ENCODE assay signal across 8 cellular contexts in genomic region chr15:74995182-74995778, GRCh38. TPM values are rescaled to one million over a fixed set of nuclear protein-coding genes. Genes with fewer than 3 reads are reported as not detected.
A peak's percentile ranks its signal among the peaks of the same experiment; 100 is the strongest.
DNase-seq lines count a peak whose midpoint lies in the region; ATAC-seq and FAIRE-seq lines count a peak whose summit lies in the region.

Gene SCAMP5 (plus strand): TSS chr15:74995563. CDS start chr15:75011840, 16,277 bp downstream.

- peak; percentile 64 for ATAC-seq in HG03520 (IDR thresholded peaks at IDR 0.05; ENCODE audit: unreplicated experiment)
- ATAC-seq in left colon: peak; percentile 88
- no peak for ATAC-seq in GM21390 (IDR thresholded peaks at IDR 0.05; ENCODE audit: unreplicated experiment)

- no peaks in the 10 kb centered on the region for H3K9me3 Mint-ChIP-seq in dendritic cell treated with granulocyte-macrophage colony-stimulating factor and Interleukin-4, amounts not matched to agents 40 ng/mL and 50 ng/mL, for 4 days

- H3K27ac Mint-ChIP-seq in dendritic cell treated with granulocyte-macrophage colony-stimulating factor and Interleukin-4, amounts not matched to agents 40 ng/mL and 50 ng/mL, for 4 days: no peak within 1 kb of the TSS

- peak; percentile 89 for FAIRE-seq in GM18507 (lab: Jason Lieb, UNC)

- H3K4me3 Mint-ChIP-seq in dendritic cell treated with granulocyte-macrophage colony-stimulating factor and Interleukin-4, amounts not matched to agents 40 ng/mL and 50 ng/mL, for 4 days: peak within 1 kb of the TSS; percentile 53

- peaks cover 23% of the 10 kb centered on the region for H3K4me1 Mint-ChIP-seq in dendritic cell treated with granulocyte-macrophage colony-stimulating factor and Interleukin-4, amounts not matched to agents 40 ng/mL and 50 ng/mL, for 4 days (ENCODE audit: low read depth)

- DNase-seq in GM18507 (ENCODE audit: extremely low spot score, insufficient read length, low read depth): peak; percentile 97
- DNase-seq in NCI-H526 treated with DMSO at 0.1 percent for 48 hours (lab: John Stamatoyannopoulos, UW): peak; percentile 93
- peak; percentile 81 to 89 for DNase-seq in activated CD4-positive, alpha-beta T cell treated with anti-CD3 and anti-CD28 coated beads, Interleukin-2, amount 50 U/mL, for 24 hours (ENCODE audit: low read depth in 1 of 2, low spot score in 1 of 2)
- peak; percentile 95 to 97 for DNase-seq in left colon
- peak; percentile 79 to 86 for DNase-seq in stimulated activated CD4-positive, alpha-beta T cell treated with anti-CD3 and anti-CD28 coated beads, Interleukin-1b, Interleukin-23, amount 100 ng/mL, for 1 hour (ENCODE audit: low read depth in 2 of 2)

- peaks cover 45% of the 10 kb centered on the region for H3K27me3 Mint-ChIP-seq in dendritic cell treated with granulocyte-macrophage colony-stimulating factor and Interleukin-4, amounts not matched to agents 40 ng/mL and 50 ng/mL, for 4 days

- no peaks in the 10 kb centered on the region for H3K36me3 Mint-ChIP-seq in dendritic cell treated with granulocyte-macrophage colony-stimulating factor and Interleukin-4, amounts not matched to agents 40 ng/mL and 50 ng/mL, for 4 days (ENCODE audit: low read depth)

- intact Hi-C loops in dendritic cell treated with granulocyte-macrophage colony-stimulating factor and Interleukin-4, amounts not matched to agents 40 ng/mL and 50 ng/mL, for 4 days (cut with micrococcal nuclease): loop anchor here (1.0 kb wide), 1 partner anchor 28 kb away; the partner anchor contains the start of gene PPCDC
- intact Hi-C loops in left colon (cut with DNase I, micrococcal nuclease): no loop called here

RNA-seq across cellular contexts. Expression of gene SCAMP5, which starts in this region (rescaled TPM):
- 1 to 10 TPM; 4.5 to 8.6 TPM for total RNA-seq in left colon
